21 cellular contexts compared by ENCODE assay signal in genomic region chr16:49651980-49652379, GRCh38.
DNase-seq lines count a peak whose midpoint lies in the region; ATAC-seq, FAIRE-seq and TF ChIP-seq lines count a peak whose summit lies in the region.
"Had no signal": no experiment of that assay in that cellular context is flagged by ENCODE, and none has a peak within 500 bp of the region (broad histone marks: within the 10 kb centered on the region; RNA-seq: fewer than 3 reads in every experiment).

No MANE protein-coding gene starts in this region.

- TF ChIP-seq CTCF in right lobe of liver (IDR thresholded peaks at IDR 0.05) (no peak), HepG2 (CRISPR knock-in tag; IDR thresholded peaks at IDR 0.05) (no peak)

- intact Hi-C loops in right lobe of liver (cut with DNase I) (no loop called here), HepG2 (cut with micrococcal nuclease; ENCODE audit: unreplicated experiment) (no loop called here), left ventricle myocardium superior (cut with micrococcal nuclease) (no loop called here), aorta (cut with DNase I) (no loop called here)

- H3K9me3 ChIP-seq in right lobe of liver (peaks cover 0 to 3% (median 0%) of the 10 kb centered on the region in 4 donors), HepG2 (ENCODE audit: low read length) (peaks cover 20% of the 10 kb centered on the region), aorta (ENCODE audit: control insufficient read depth, low read length) (peaks cover 2% of the 10 kb centered on the region)
- H3K9me3 ChIP-seq: prostate gland, testis had no signal

- DNase-seq in right lobe of liver: peak in 2 of 3 donors; percentile 58 to 69
- no peak for DNase-seq in HepG2 (ENCODE audit: low spot score)
- DNase-seq in left ventricle myocardium superior: peak; percentile 29
- peak; percentile 37 to 65 for DNase-seq in aorta
- no peak for DNase-seq in kidney glomerular epithelial cell (lab: John Stamatoyannopoulos, UW)
- no peak for DNase-seq in GM19240 (ENCODE audit: insufficient read length, low spot score)
- DNase-seq: H7; NCI-H2081; NCI-H226; NCI-H82; stimulated activated CD4-positive, alpha-beta T cell treated with anti-CD3 and anti-CD28 coated beads, Interleukin-4, amount 100 ng/mL, for 1 hour; T1000; testis had no signal

- H3K27me3 ChIP-seq in right lobe of liver: no peaks in the 10 kb centered on the region
- no peaks in the 10 kb centered on the region; a peak in 1 of 5 replicates for H3K27me3 ChIP-seq in HepG2 (ENCODE audit: control insufficient read depth in 1 of 2, insufficient read depth in 2 of 2, low read length in 2 of 2)
- H3K27me3 ChIP-seq in rectal smooth muscle tissue (ENCODE audit: control insufficient read depth, insufficient read depth, low read length): no peaks in the 10 kb centered on the region
- H3K27me3 ChIP-seq in aorta (ENCODE audit: control insufficient read depth in 1 of 2, insufficient read depth in 2 of 2, low read length in 1 of 2): no peaks in the 10 kb centered on the region
- H3K27me3 ChIP-seq: left lung, testis had no signal

- H3K36me3 ChIP-seq in right lobe of liver: no peaks in the 10 kb centered on the region
- no peaks in the 10 kb centered on the region for H3K36me3 ChIP-seq in HepG2 (replicated peaks in 1 of 2; ENCODE audit: control insufficient read depth in 1 of 2, insufficient read depth in 2 of 2, low read length in 2 of 2)
- H3K36me3 ChIP-seq in rectal smooth muscle tissue (ENCODE audit: control insufficient read depth, insufficient read depth, low read length): peaks cover 2% of the 10 kb centered on the region
- no peaks in the 10 kb centered on the region for H3K36me3 ChIP-seq in aorta (ENCODE audit: control insufficient read depth in 1 of 2, insufficient read depth in 2 of 2, low read length in 1 of 2)
- H3K36me3 ChIP-seq: left lung, prostate gland had no signal

- no peak overlapping the region for H3K4me2 ChIP-seq in HepG2 (ENCODE audit: low read depth, low read length)
- H3K4me2 ChIP-seq: smooth muscle cell had no signal

- CTCF ChIA-PET in HepG2 (lab: Yijun Ruan, JAX; ENCODE audit: low intra/inter-chr PET ratio, low total read pairs): no interaction called here

- no peaks in the 10 kb centered on the region for H4K20me1 ChIP-seq in HepG2 (ENCODE audit: insufficient read depth, low read length)

- TF ChIP-seq RAD21 in HepG2 (CRISPR knock-in tag; IDR thresholded peaks at IDR 0.05): no peak

- no peak overlapping the region for H2AFZ ChIP-seq in HepG2 (ENCODE audit: low read length)

- BruUV-seq in HepG2 (replicated peaks; lab: Mats Ljungman, UMichigan): no TSS peak

- POLR2A ChIA-PET in HepG2 (lab: Yijun Ruan, JAX): no interaction called here

- ATAC-seq in right lobe of liver (peak in 3 of 4 donors; percentile 37 to 47 (median 38)), HepG2 (no peak), left ventricle myocardium superior (no peak), aorta (ENCODE audit: low FRiP score) (no peak), GM18907 (IDR thresholded peaks at IDR 0.05; ENCODE audit: unreplicated experiment) (no peak)
- ATAC-seq: GM12878; stimulated activated memory B cell treated with anti-CD40 and anti-IgM and Interleukin-4, amounts not matched to agents 10 μg/mL and 1 μg/mL and 100 μg/mL, for 72 hours; WTC11 had no signal

- H3K27ac ChIP-seq in right lobe of liver (no peak overlapping the region), HepG2 (ENCODE audit: extremely low read length, insufficient read depth, low read length) (no peak overlapping the region), rectal smooth muscle tissue (ENCODE audit: low read depth, low read length) (peak overlapping the region; percentile 25), aorta (ENCODE audit: low read depth in 1 of 2, low read length in 2 of 2) (no peak overlapping the region)
- H3K27ac ChIP-seq: left lung had no signal

- in situ Hi-C loops in HepG2 (cut with HindIII; ENCODE audit: extremely low pct_ligation_motif_present, low pct_unique_long_range_greater_than_20kb): no loop called here

- no peaks in the 10 kb centered on the region for H3K4me1 ChIP-seq in right lobe of liver
- H3K4me1 ChIP-seq in HepG2 (ENCODE audit: insufficient read depth, low read length): no peaks in the 10 kb centered on the region
- H3K4me1 ChIP-seq in rectal smooth muscle tissue (ENCODE audit: control insufficient read depth, insufficient read depth, low read length): peaks cover 4% of the 10 kb centered on the region
- H3K4me1 ChIP-seq in aorta (ENCODE audit: control insufficient read depth in 1 of 2, insufficient read depth in 2 of 2, low read length in 2 of 2): no peaks in the 10 kb centered on the region
- H3K4me1 ChIP-seq: left lung, prostate gland, testis had no signal

- no peak for FAIRE-seq in HepG2 (lab: Jason Lieb, UNC)
- FAIRE-seq: GM12878 had no signal

- TF ChIP-seq POLR2A in right lobe of liver (IDR thresholded peaks at IDR 0.05): no peak
- TF ChIP-seq POLR2A in HepG2 (IDR thresholded peaks at IDR 0.05; ENCODE audit: insufficient read depth in 1 of 2, low read depth in 2 of 2, low read length in 2 of 2): no peak

- TF ChIP-seq EP300 in HepG2 (IDR thresholded peaks at IDR 0.05; ENCODE audit: low read depth in 2 of 2, low read length in 2 of 2) (no peak), HepG2 (CRISPR knock-in tag; IDR thresholded peaks at IDR 0.05; ENCODE audit: borderline replicate concordance) (no peak)

- H3K79me2 ChIP-seq in HepG2 (ENCODE audit: insufficient read depth, low read length): no peaks in the 10 kb centered on the region

- WGBS in right lobe of liver (ENCODE audit: insufficient coverage, low coverage, low lambda C conversion rate, missing lambda C conversion rate): 27% methylated on average over 4 of the region's 6 CpGs
- WGBS in HepG2 (ENCODE audit: low lambda C conversion rate): 13% methylated on average over 5 of the region's 6 CpGs
- 69 to 70% methylated on average over 6 of the region's 6 CpGs for WGBS in aorta, 2 donors

- H3K4me3 ChIP-seq in right lobe of liver (no peak overlapping the region), HepG2 (replicated peaks in 1 of 3; ENCODE audit: insufficient read depth in 1 of 3, low read depth in 2 of 3, low read length in 3 of 3) (no peak overlapping the region), rectal smooth muscle tissue (ENCODE audit: low read length) (no peak overlapping the region), aorta (ENCODE audit: low read length in 2 of 2) (no peak overlapping the region)
- H3K4me3 ChIP-seq: GM12878, left lung, prostate gland, smooth muscle cell, testis had no signal

- H3K9ac ChIP-seq in HepG2 (ENCODE audit: insufficient read depth, low read depth, low read length) (no peak overlapping the region), rectal smooth muscle tissue (ENCODE audit: low read length) (no peak overlapping the region)

TF ChIP-seq in HepG2, 621 proteins besides CTCF, POLR2A, EP300 and RAD21:
- no peak for TF ChIP-seq TAF1 (CRISPR knock-in tag; IDR thresholded peaks at IDR 0.05)
- no peak for TF ChIP-seq ZNF33B (CRISPR knock-in tag; IDR thresholded peaks at IDR 0.05)
- TF ChIP-seq ZNF543 (CRISPR knock-in tag; IDR thresholded peaks at IDR 0.05): no peak
TF ChIP-seq in HepG2: peak in this region for 0.

Comparison
In these comparisons a context has a peak if more than half of its experiments do, and no peak if none do; other contexts are left out.
1. ATAC-seq: peak in right lobe of liver (3 of 4); none in HepG2 (single experiment), left ventricle myocardium superior (single experiment), aorta (single experiment) and GM18907 (single experiment).
2. DNase-seq: peak in right lobe of liver (2 of 3), left ventricle myocardium superior (single experiment) and aorta (2 of 2); none in HepG2 (single experiment), kidney glomerular epithelial cell (single experiment) and GM19240 (single experiment).